ENCODE assay signal across 33 cellular contexts in the genomic region with DNA sequence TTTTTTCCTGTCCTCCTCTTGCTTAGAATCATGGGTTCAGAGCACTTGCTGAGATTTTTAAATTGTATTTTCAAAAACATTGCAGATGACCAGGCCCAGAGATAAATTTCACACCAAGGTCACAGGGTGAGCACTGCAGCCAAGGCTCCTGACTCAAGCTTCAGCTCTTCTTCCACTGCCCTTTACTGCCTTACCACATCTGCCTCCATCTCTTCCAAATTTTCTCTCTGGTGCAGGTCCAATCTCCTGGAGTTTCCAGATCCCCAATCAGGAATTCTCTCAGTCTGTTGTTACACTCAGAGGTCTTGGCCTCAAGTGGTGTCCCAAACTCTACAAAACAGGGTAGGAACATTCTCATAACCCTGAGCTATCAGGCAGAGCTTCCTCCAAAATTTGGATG. TPM values are rescaled to one million over a fixed set of nuclear protein-coding genes. Genes with fewer than 3 reads are reported as not detected.
"Had no signal": no experiment of that assay in that cellular context is flagged by ENCODE, and none has a peak within 500 bp of the region (broad histone marks: within the 10 kb centered on the region; RNA-seq: fewer than 3 reads in every experiment).

No MANE protein-coding gene starts in this region.

- H3K27ac ChIP-seq: neural progenitor cell, neutrophil, ovary, parathyroid adenoma, psoas muscle, right lobe of liver, skin epidermis, spleen, suprapubic skin, thoracic aorta, thyroid gland, tibial nerve, upper lobe of left lung, vagina had no signal

- H3K36me3 ChIP-seq: neural progenitor cell, neutrophil, ovary, right lobe of liver, spleen, suprapubic skin, thoracic aorta, thyroid gland, tibial nerve, upper lobe of left lung, vagina had no signal

- H3K4me1 Mint-ChIP-seq: naive thymus-derived CD4-positive, alpha-beta T cell; natural killer cell; nephron; neural progenitor cell; stimulated activated memory B cell treated with anti-CD40 and anti-IgM and Interleukin-4, amounts not matched to agents 10 μg/mL and 1 μg/mL and 100 μg/mL, for 72 hours; stimulated activated naive CD8-positive, alpha-beta T cell treated with anti-CD3 and anti-CD28 coated beads, Interleukin-15, amount 100 ng/mL, for 72 hours had no signal

- H3K36me3 Mint-ChIP-seq: naive thymus-derived CD4-positive, alpha-beta T cell; natural killer cell; neural progenitor cell; stimulated activated memory B cell treated with anti-CD40 and anti-IgM and Interleukin-4, amounts not matched to agents 10 μg/mL and 1 μg/mL and 100 μg/mL, for 72 hours had no signal

- H3K4me3 Mint-ChIP-seq: naive thymus-derived CD4-positive, alpha-beta T cell; natural killer cell; nephron; neural progenitor cell; stimulated activated memory B cell treated with anti-CD40 and anti-IgM and Interleukin-4, amounts not matched to agents 10 μg/mL and 1 μg/mL and 100 μg/mL, for 72 hours; stimulated activated naive CD8-positive, alpha-beta T cell treated with anti-CD3 and anti-CD28 coated beads, Interleukin-15, amount 100 ng/mL, for 72 hours had no signal

- H3K27me3 ChIP-seq: neural progenitor cell, ovary, right lobe of liver, spleen, suprapubic skin, thyroid gland, tibial nerve, upper lobe of left lung, vagina had no signal

- DNase-seq: naive thymus-derived CD4-positive, alpha-beta T cell; natural killer cell; nucleus accumbens; posterior cingulate gyrus; psoas muscle; right lobe of liver; spleen; stimulated activated CD4-positive, alpha-beta T cell treated with anti-CD3 and anti-CD28 coated beads, Interleukin-12 subunit alpha, Interleukin-12 subunit beta, amount 100 ng/mL, for 4 hours; stimulated activated CD4-positive, alpha-beta T cell treated with anti-CD3 and anti-CD28 coated beads, Interleukin-1b, Interleukin-23, amount 100 ng/mL, for 48 hours; stimulated activated CD4-positive, alpha-beta T cell treated with anti-CD3 and anti-CD28 coated beads, Interleukin-4, amount 100 ng/mL, for 1 hour; stimulated activated CD4-positive, alpha-beta T cell treated with anti-CD3 and anti-CD28 coated beads, Interleukin-4, amount 100 ng/mL, for 4 hours; stimulated activated CD8-positive, alpha-beta memory T cell treated with anti-CD3 and anti-CD28 coated beads, Interleukin-4, amount 100 ng/mL, for 48 hours; stimulated activated naive CD4-positive, alpha-beta T cell; stimulated activated naive CD8-positive, alpha-beta T cell treated with anti-CD3 and anti-CD28 coated beads, Interleukin-15, amount 100 ng/mL, for 72 hours; stimulated activated naive CD8-positive, alpha-beta T cell treated with anti-CD3 and anti-CD28 coated beads, Interleukin-15, Interleukin-2, amounts not matched to agents 100 U/mL and 50 U/mL, for 24 hours; substantia nigra; thyroid gland; trophoblast cell; upper lobe of left lung had no signal

- H3K4me1 ChIP-seq: neural progenitor cell, psoas muscle, right lobe of liver, spleen, suprapubic skin, thyroid gland, tibial nerve, upper lobe of left lung, vagina had no signal

- H3K27ac Mint-ChIP-seq: naive thymus-derived CD4-positive, alpha-beta T cell; natural killer cell; nephron; neural progenitor cell; progenitor cell of endocrine pancreas; stimulated activated memory B cell treated with anti-CD40 and anti-IgM and Interleukin-4, amounts not matched to agents 10 μg/mL and 1 μg/mL and 100 μg/mL, for 72 hours; stimulated activated naive CD8-positive, alpha-beta T cell treated with anti-CD3 and anti-CD28 coated beads, Interleukin-15, amount 100 ng/mL, for 72 hours had no signal

- H3K9me3 ChIP-seq: neutrophil, ovary, psoas muscle, right lobe of liver, spleen, suprapubic skin, thoracic aorta, thyroid gland, tibial nerve, upper lobe of left lung, vagina had no signal

- H3K9me3 Mint-ChIP-seq: natural killer cell; nephron; neural progenitor cell; stimulated activated memory B cell treated with anti-CD40 and anti-IgM and Interleukin-4, amounts not matched to agents 10 μg/mL and 1 μg/mL and 100 μg/mL, for 72 hours; stimulated activated naive CD8-positive, alpha-beta T cell treated with anti-CD3 and anti-CD28 coated beads, Interleukin-15, amount 100 ng/mL, for 72 hours had no signal

- ATAC-seq: naive thymus-derived CD4-positive, alpha-beta T cell; natural killer cell; psoas muscle; right cardiac atrium; right lobe of liver; stimulated activated memory B cell treated with anti-CD40 and anti-IgM and Interleukin-4, amounts not matched to agents 10 μg/mL and 1 μg/mL and 100 μg/mL, for 72 hours; stimulated activated naive CD8-positive, alpha-beta T cell treated with anti-CD3 and anti-CD28 coated beads, Interleukin-15, amount 100 ng/mL, for 72 hours; stimulated activated naive CD8-positive, alpha-beta T cell treated with anti-CD3 and anti-CD28 coated beads, Interleukin-15, Interleukin-2, amounts not matched to agents 100 U/mL and 50 U/mL, for 24 hours had no signal

- H3K4me3 ChIP-seq: neural progenitor cell, ovary, psoas muscle, right lobe of liver, skin epidermis, smooth muscle cell, spleen, suprapubic skin, thoracic aorta, thyroid gland, tibial nerve, upper lobe of left lung, vagina had no signal

RNA-seq across cellular contexts. Expression of a gene that starts 12.7 kb away (rescaled TPM):
- total RNA-seq: natural killer cell, psoas muscle had no signal
